In genomic region chr12:107590369-107591094, GRCh38 we compare ENCODE assay signal across 26 cellular contexts.
DNase-seq lines count a peak whose midpoint lies in the region; ATAC-seq, FAIRE-seq and TF ChIP-seq lines count a peak whose summit lies in the region.
"Had no signal": no experiment of that assay in that cellular context is flagged by ENCODE, and none has a peak within 500 bp of the region (broad histone marks: within the 10 kb centered on the region; RNA-seq: fewer than 3 reads in every experiment).

No MANE protein-coding gene starts in this region.

- no peak overlapping the region for H3K4me3 Mint-ChIP-seq in progenitor cell of endocrine pancreas (ENCODE audit: low read depth)
- H3K4me3 Mint-ChIP-seq in MCF 10A (ENCODE audit: unreplicated experiment): no peak overlapping the region
- H3K4me3 Mint-ChIP-seq: CD4-positive, alpha-beta memory T cell; GM23338 had no signal

- H3K27ac Mint-ChIP-seq in progenitor cell of endocrine pancreas: no peak overlapping the region
- no peak overlapping the region for H3K27ac Mint-ChIP-seq in MCF 10A (ENCODE audit: low read depth, unreplicated experiment)
- H3K27ac Mint-ChIP-seq: GM23338 had no signal

- BruUV-seq in MCF 10A (replicated peaks; lab: Mats Ljungman, UMichigan): no TSS peak

- intact Hi-C loops in left ventricle myocardium inferior (cut with micrococcal nuclease): no loop called here
- intact Hi-C loops in MCF 10A (cut with micrococcal nuclease): no loop called here

- H3K27ac ChIP-seq in left ventricle myocardium inferior (replicated peaks): peak overlapping the region; percentile 87
- H3K27ac ChIP-seq: BLaER1, RWPE1, SJSA1 had no signal

- TF ChIP-seq CTCF in AG10803 (conservative IDR thresholded peaks at IDR 0.05; ENCODE audit: low read length): no peak
- no peak for TF ChIP-seq CTCF in bronchial epithelial cell (IDR thresholded peaks at IDR 0.05; ENCODE audit: insufficient read depth, low read length, severe bottlenecking)
- TF ChIP-seq CTCF in left ventricle myocardium inferior (IDR thresholded peaks at IDR 0.05; ENCODE audit: borderline replicate concordance): no peak
- TF ChIP-seq CTCF in progenitor cell of endocrine pancreas (IDR thresholded peaks at IDR 0.05; ENCODE audit: unreplicated experiment): no peak
- no peak for TF ChIP-seq CTCF in MCF 10A (IDR thresholded peaks at IDR 0.05; ENCODE audit: unreplicated experiment)

- peaks cover 34% of the 10 kb centered on the region for H3K9me3 ChIP-seq in left ventricle myocardium inferior (replicated peaks)
- H3K9me3 ChIP-seq: SJSA1 had no signal

- H3K4me1 Mint-ChIP-seq in progenitor cell of endocrine pancreas (ENCODE audit: low read depth): peaks cover 3% of the 10 kb centered on the region
- H3K4me1 Mint-ChIP-seq in MCF 10A (ENCODE audit: insufficient read depth, unreplicated experiment): no peaks in the 10 kb centered on the region
- H3K4me1 Mint-ChIP-seq: CD4-positive, alpha-beta memory T cell had no signal

- H3K27me3 Mint-ChIP-seq in progenitor cell of endocrine pancreas (no peaks in the 10 kb centered on the region), MCF 10A (ENCODE audit: insufficient read depth, unreplicated experiment) (no peaks in the 10 kb centered on the region)
- H3K27me3 Mint-ChIP-seq: CD4-positive, alpha-beta memory T cell had no signal

- no peaks in the 10 kb centered on the region for H3K36me3 ChIP-seq in bronchial epithelial cell (ENCODE audit: control insufficient read depth, insufficient read depth, low read length)
- no peaks in the 10 kb centered on the region for H3K36me3 ChIP-seq in left ventricle myocardium inferior
- H3K36me3 ChIP-seq: HAP-1, SJSA1 had no signal

- H3K9me3 Mint-ChIP-seq in progenitor cell of endocrine pancreas (ENCODE audit: low read depth) (peaks cover 3% of the 10 kb centered on the region), MCF 10A (ENCODE audit: unreplicated experiment) (peaks cover 10% of the 10 kb centered on the region)

- H3K4me1 ChIP-seq in left ventricle myocardium inferior: peaks cover 27% of the 10 kb centered on the region
- H3K4me1 ChIP-seq: BLaER1, HAP-1, SJSA1 had no signal

- POLR2A ChIA-PET in MCF 10A (lab: Yijun Ruan, JAX): no interaction called here

- H3K36me3 Mint-ChIP-seq in progenitor cell of endocrine pancreas (ENCODE audit: insufficient read depth) (no peaks in the 10 kb centered on the region), MCF 10A (ENCODE audit: insufficient read depth, unreplicated experiment) (peaks cover 6% of the 10 kb centered on the region)

- CTCF ChIA-PET in MCF 10A (lab: Yijun Ruan, JAX): interaction anchor here (1.0 to 2.3 kb wide), 3 partner anchors 17 to 459 kb away, joined by 3 to 7 read pairs (median 4); no protein-coding TSS in a partner anchor

- no peak for ATAC-seq in GM21529 (IDR thresholded peaks at IDR 0.05; ENCODE audit: unreplicated experiment)
- ATAC-seq: GM23338, K562 had no signal

- FAIRE-seq in bronchial epithelial cell (lab: Jason Lieb, UNC): peak; percentile 66
- FAIRE-seq: A204.1, GM12891, K562 had no signal

- H3K27me3 ChIP-seq in bronchial epithelial cell (ENCODE audit: control insufficient read depth, insufficient read depth, low read length): no peaks in the 10 kb centered on the region
- no peaks in the 10 kb centered on the region for H3K27me3 ChIP-seq in left ventricle myocardium inferior (ENCODE audit: low read depth)
- H3K27me3 ChIP-seq: BLaER1, SJSA1 had no signal

- H3K4me3 ChIP-seq in AG10803 (ENCODE audit: low read length) (no peak overlapping the region), bronchial epithelial cell (ENCODE audit: low read depth, low read length) (no peak overlapping the region), left ventricle myocardium inferior (no peak overlapping the region)
- H3K4me3 ChIP-seq: BLaER1, GM23338, HAP-1, K562, SJSA1 had no signal

- DNase-seq in AG10803 (ENCODE audit: low read depth) (peak; percentile 15), bronchial epithelial cell (ENCODE audit: low read depth) (no peak), left ventricle myocardium inferior (peak; percentile 40), mesenteric fat pad (ENCODE audit: low spot score) (peak; percentile 20), progenitor cell of endocrine pancreas (ENCODE audit: low spot score, unreplicated experiment) (no peak), midbrain (lab: John Stamatoyannopoulos, UW) (no peak), MCF 10A (ENCODE audit: unreplicated experiment) (no peak)
- DNase-seq: CD4-positive, alpha-beta memory T cell; DND-41; MM.1S; NCI-H1048; NCI-H1436; NCI-H1930; NCI-H2227 treated with DMSO at 0.1 percent for 48 hours; NCI-H524; NCI-H774; NK-92 treated with Interleukin-12 subunit alpha and Interleukin-12 subunit beta, amount 100 ng/mL, for 24 hours had no signal

Comparison
In these comparisons a context has a peak if more than half of its experiments do, and no peak if none do; other contexts are left out.
1. DNase-seq: peak in AG10803 (single experiment), left ventricle myocardium inferior (single experiment) and mesenteric fat pad (single experiment); none in bronchial epithelial cell (single experiment), progenitor cell of endocrine pancreas (single experiment), midbrain (single experiment) and MCF 10A (single experiment).